In genomic region chrX:152904151-152905080, GRCh38 we compare ENCODE assay signal across 7 cellular contexts. TPM values are rescaled to one million over a fixed set of nuclear protein-coding genes. Genes with fewer than 3 reads are reported as not detected.
DNase-seq lines count a peak whose midpoint lies in the region; ATAC-seq and TF ChIP-seq lines count a peak whose summit lies in the region.

No MANE protein-coding gene starts in this region.

- peak; percentile 68 for ATAC-seq in body of pancreas
- no peak for ATAC-seq in HG03469 (IDR thresholded peaks at IDR 0.05; ENCODE audit: unreplicated experiment)

- peak; percentile 66 for DNase-seq in HT-29 (ENCODE audit: low spot score)
- DNase-seq in SK-N-DZ (ENCODE audit: low spot score), result peak; percentile 61
- peak; percentile 43 to 70 (median 47) for DNase-seq in body of pancreas
- DNase-seq in kidney epithelial cell (ENCODE audit: low read depth), result peak; percentile 19
- peak; percentile 15 for DNase-seq in stimulated activated CD8-positive, alpha-beta memory T cell treated with anti-CD3 and anti-CD28 coated beads, Interleukin-4, amount 100 ng/mL, for 24 hours (ENCODE audit: low read depth)

- no peak overlapping the region for H3K27ac ChIP-seq in body of pancreas

- no peaks in the 10 kb centered on the region for H3K27me3 ChIP-seq in body of pancreas
- no peaks in the 10 kb centered on the region for H3K27me3 ChIP-seq in kidney epithelial cell (ENCODE audit: control insufficient read depth, insufficient read depth, low read length)

- 15 to 60% methylated on average over 1 to 14 of the region's 20 CpGs for WGBS in body of pancreas, 2 donors

- intact Hi-C loops in body of pancreas (cut with DNase I), result no loop called here

- no peak for TF ChIP-seq POLR2A in body of pancreas (IDR thresholded peaks at IDR 0.05)

- H3K4me1 ChIP-seq in ES-I3 (ENCODE audit: insufficient read depth, low read length), result peaks cover 30% of the 10 kb centered on the region; the same call in 1 of the 2 replicates
- no peaks in the 10 kb centered on the region for H3K4me1 ChIP-seq in body of pancreas

- H3K9me3 ChIP-seq in ES-I3 (ENCODE audit: control insufficient read depth, insufficient read depth, low read length) (no peaks in the 10 kb centered on the region), body of pancreas (no peaks in the 10 kb centered on the region)

- no peaks in the 10 kb centered on the region for H3K36me3 ChIP-seq in ES-I3 (ENCODE audit: insufficient read depth, low read length)
- H3K36me3 ChIP-seq in body of pancreas (replicated peaks in 1 of 2; ENCODE audit: insufficient read depth in 1 of 2, low read depth in 2 of 2), result no peaks in the 10 kb centered on the region
- H3K36me3 ChIP-seq in kidney epithelial cell (ENCODE audit: control insufficient read depth, insufficient read depth, low read length), result no peaks in the 10 kb centered on the region

- H3K4me3 ChIP-seq in body of pancreas (no peak overlapping the region), kidney epithelial cell (ENCODE audit: low read depth, low read length) (no peak overlapping the region)

- peak; percentile 52 to 66 (median 59) for TF ChIP-seq CTCF in body of pancreas (IDR thresholded peaks at IDR 0.05)
- TF ChIP-seq CTCF in kidney epithelial cell (IDR thresholded peaks at IDR 0.05; ENCODE audit: insufficient read depth, low read length, poor library complexity, severe bottlenecking), result peak; percentile 72

- peak overlapping the region; percentile 11; the same call in 1 of the 2 replicates for H3K9ac ChIP-seq in ES-I3 (ENCODE audit: low read depth, low read length)

RNA-seq across cellular contexts. Expression of gene ZNF185, which starts 6.5 kb away (rescaled TPM):
- 3.5 and 4.0 TPM in 2 replicates for total RNA-seq in HT-29 (2014; rRNA removed; shearing (Covaris generic))
- 0.63 and 0.73 TPM in 2 replicates for polyA plus RNA-seq in SK-N-DZ (2014; cell fraction: cytosol; rRNA removed)
- polyA plus RNA-seq in SK-N-DZ (2014; cell fraction: nucleus; rRNA removed), result 0.29 and 0.59 TPM in 2 replicates
- total RNA-seq in body of pancreas (1 to 10 TPM; 2.0 to 6.5 TPM), kidney epithelial cell (39.2 and 45.4 TPM in 2 replicates)

Comparison
In these comparisons a context has a peak if more than half of its experiments do, and no peak if none do; other contexts are left out.
1. DNase-seq: peak in every context shown above with its lines; median percentile 66 in HT-29; 61 in SK-N-DZ; 47 in body of pancreas; 19 in kidney epithelial cell; 15 in stimulated activated CD8-positive, alpha-beta memory T cell treated with anti-CD3 and anti-CD28 coated beads, Interleukin-4, amount 100 ng/mL, for 24 hours.